ENCODE assay signal across 9 cellular contexts in the genomic region with DNA sequence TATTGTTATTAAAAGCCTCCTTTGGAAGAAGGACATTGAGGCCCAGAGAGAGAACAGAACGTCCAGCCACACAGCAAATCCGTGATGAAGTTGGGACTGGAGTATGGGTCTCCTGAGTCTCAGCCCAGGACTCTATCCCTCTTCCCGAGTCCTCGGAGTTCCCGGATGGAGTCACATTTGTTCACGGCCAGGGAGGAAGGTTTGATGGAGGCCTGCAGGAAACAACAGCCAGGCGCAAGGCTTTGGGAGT. TPM values are rescaled to one million over a fixed set of nuclear protein-coding genes. Genes with fewer than 3 reads are reported as not detected.
A peak's percentile ranks its signal among the peaks of the same experiment; 100 is the strongest.
DNase-seq lines count a peak whose midpoint lies in the region; ATAC-seq and TF ChIP-seq lines count a peak whose summit lies in the region.
"Had no signal": no experiment of that assay in that cellular context is flagged by ENCODE, and none has a peak within 500 bp of the region (broad histone marks: within the 10 kb centered on the region; RNA-seq: fewer than 3 reads in every experiment).

No MANE protein-coding gene starts in this region.

- H3K9me3 ChIP-seq in MG63 = no peaks in the 10 kb centered on the region

- no peaks in the 10 kb centered on the region for H3K27me3 ChIP-seq in MG63

- TF ChIP-seq CTCF in neural crest cell (conservative IDR thresholded peaks at IDR 0.05) = no peak

- H3K36me3 Mint-ChIP-seq in effector memory CD8-positive, alpha-beta T cell (ENCODE audit: insufficient read depth) = peaks cover 51% of the 10 kb centered on the region
- H3K36me3 Mint-ChIP-seq in neural crest cell (ENCODE audit: low read depth) = peaks cover 18% of the 10 kb centered on the region

- peaks cover 43% of the 10 kb centered on the region for H3K36me3 ChIP-seq in MG63

- H3K9me3 Mint-ChIP-seq in effector memory CD8-positive, alpha-beta T cell = no peaks in the 10 kb centered on the region
- no peaks in the 10 kb centered on the region for H3K9me3 Mint-ChIP-seq in neural crest cell

- peaks cover 28 to 29% of the 10 kb centered on the region in 2 donors for H3K4me1 Mint-ChIP-seq in effector memory CD8-positive, alpha-beta T cell (ENCODE audit: low read depth in 2 of 2)
- peaks cover 33% of the 10 kb centered on the region for H3K4me1 Mint-ChIP-seq in neural crest cell

- peak overlapping the region; percentile 94 to 96 for H3K4me3 Mint-ChIP-seq in effector memory CD8-positive, alpha-beta T cell
- H3K4me3 Mint-ChIP-seq in neural crest cell = peak overlapping the region; percentile 98

- H3K27ac Mint-ChIP-seq in effector memory CD8-positive, alpha-beta T cell = peak overlapping the region; percentile 94 to 96
- H3K27ac Mint-ChIP-seq in neural crest cell (ENCODE audit: unreplicated experiment) = peak overlapping the region; percentile 95

- peak overlapping the region; percentile 97 for H3K4me3 ChIP-seq in MG63

- DNase-seq in DMS153 (lab: John Stamatoyannopoulos, UW) (peak; percentile 60), MG63 (no peak), neural crest cell (ENCODE audit: low read depth, low spot score) (no peak), occipital lobe (lab: John Stamatoyannopoulos, UW) (no peak), SIG-M5 (lab: John Stamatoyannopoulos, UW) (no peak)
- DNase-seq in effector memory CD8-positive, alpha-beta T cell = no peak
- DNase-seq in activated CD8-positive, alpha-beta memory T cell treated with anti-CD3 and anti-CD28 coated beads, Interleukin-2, amount 50 U/mL, for 4 hours = no peak

- H3K27me3 Mint-ChIP-seq in effector memory CD8-positive, alpha-beta T cell = no peaks in the 10 kb centered on the region
- H3K27me3 Mint-ChIP-seq in neural crest cell (ENCODE audit: low read depth) = no peaks in the 10 kb centered on the region

- no peak for ATAC-seq in effector memory CD8-positive, alpha-beta T cell (replicated peaks)
- ATAC-seq in GM18867 (IDR thresholded peaks at IDR 0.05; ENCODE audit: unreplicated experiment) = no peak

RNA-seq across cellular contexts. Expression of a gene that starts 0.4 kb away (rescaled TPM):
- total RNA-seq in MG63 (2014; rRNA removed; shearing (Covaris generic); ENCODE audit: low replicate concordance) = 78.6 and 87.6 TPM in 2 replicates
- total RNA-seq in neural crest cell = 70.3 and 70.7 TPM in 2 replicates
- total RNA-seq in occipital lobe = 21.1 TPM

RNA-seq across cellular contexts. Expression of a gene that starts 21.3 kb away (rescaled TPM):
- total RNA-seq in MG63 (2014; rRNA removed; shearing (Covaris generic); ENCODE audit: low replicate concordance) = 1.5 TPM in 1 of 2 replicates, not detected in the other
- total RNA-seq in neural crest cell (16.7 and 21.2 TPM in 2 replicates), occipital lobe (31.7 TPM)

RNA-seq across cellular contexts. Expression of a gene that starts 26.4 kb away (rescaled TPM):
- 1.4 and 3.8 TPM in 2 replicates for total RNA-seq in MG63 (2014; rRNA removed; shearing (Covaris generic); ENCODE audit: low replicate concordance)
- total RNA-seq in neural crest cell = 7.3 and 7.8 TPM in 2 replicates
- 2.3 TPM for total RNA-seq in occipital lobe

RNA-seq across cellular contexts. Expression of a gene that starts 29.8 kb away (rescaled TPM):
- total RNA-seq in MG63 (2014; rRNA removed; shearing (Covaris generic); ENCODE audit: low replicate concordance) = not detected in 2 replicates
- total RNA-seq in neural crest cell = not detected in 2 replicates
- not detected for total RNA-seq in occipital lobe
- total RNA-seq: HT1080 had no signal

RNA-seq across cellular contexts. Expression of a gene that starts 43.0 kb away (rescaled TPM):
- 12.2 and 14.5 TPM in 2 replicates for total RNA-seq in MG63 (2014; rRNA removed; shearing (Covaris generic); ENCODE audit: low replicate concordance)
- total RNA-seq in neural crest cell = 21.3 and 22.5 TPM in 2 replicates
- total RNA-seq in occipital lobe = 9.8 TPM
